Comparison of ENCODE assay signal across 27 cellular contexts in genomic region chr21:41054206-41054605, GRCh38.
"Had no signal": no experiment of that assay in that cellular context is flagged by ENCODE, and none has a peak within 500 bp of the region (broad histone marks: within the 10 kb centered on the region; RNA-seq: fewer than 3 reads in every experiment).

No MANE protein-coding gene starts in this region.

- H3K27ac Mint-ChIP-seq: endodermal cell; naive thymus-derived CD4-positive, alpha-beta T cell; nephron progenitor cell; stimulated activated effector memory CD8-positive, alpha-beta T cell treated with anti-CD3 and anti-CD28 coated beads, Interleukin-12 subunit alpha, Interleukin-12 subunit beta, amount 100 ng/mL, for 72 hours had no signal

- H3K9me3 ChIP-seq: prostate gland, thyroid gland, vagina had no signal

- H3K4me1 ChIP-seq: foreskin keratinocyte, gastroesophageal sphincter, heart left ventricle, left lung, prostate gland, right atrium auricular region, stomach, thyroid gland, vagina had no signal

- H3K27me3 ChIP-seq: dorsolateral prefrontal cortex, foreskin keratinocyte, gastroesophageal sphincter, heart left ventricle, hepatocyte, left lung, right atrium auricular region, thyroid gland, vagina had no signal

- H3K4me3 ChIP-seq: dorsolateral prefrontal cortex, gastroesophageal sphincter, heart left ventricle, hepatocyte, left lung, prostate gland, right atrium auricular region, stomach, thyroid gland, vagina had no signal

- H3K4me2 ChIP-seq: hepatocyte had no signal

- H3K27ac ChIP-seq: dorsolateral prefrontal cortex, epithelial cell of prostate, foreskin keratinocyte, gastroesophageal sphincter, heart left ventricle, hepatocyte, left lung, prostate gland, right atrium auricular region, stomach, thyroid gland, vagina had no signal

- H3K36me3 ChIP-seq: gastroesophageal sphincter, heart left ventricle, left lung, prostate gland, right atrium auricular region, stomach, thyroid gland, vagina had no signal

- H3K9me3 Mint-ChIP-seq: endodermal cell had no signal

- H2AFZ ChIP-seq: hepatocyte had no signal

- H3K4me3 Mint-ChIP-seq: endodermal cell; naive thymus-derived CD4-positive, alpha-beta T cell; nephron progenitor cell; stimulated activated effector memory CD8-positive, alpha-beta T cell treated with anti-CD3 and anti-CD28 coated beads, Interleukin-12 subunit alpha, Interleukin-12 subunit beta, amount 100 ng/mL, for 72 hours had no signal

- H3K79me2 ChIP-seq: hepatocyte had no signal

- ATAC-seq: esophagus mucosa; foreskin keratinocyte; gastroesophageal sphincter; heart left ventricle; left lung; naive thymus-derived CD4-positive, alpha-beta T cell; sciatic nerve; stimulated activated effector memory CD8-positive, alpha-beta T cell treated with anti-CD3 and anti-CD28 coated beads, Interleukin-12 subunit alpha, Interleukin-12 subunit beta, amount 100 ng/mL, for 72 hours had no signal

- H3K4me1 Mint-ChIP-seq: endodermal cell; naive thymus-derived CD4-positive, alpha-beta T cell; nephron progenitor cell; stimulated activated effector memory CD8-positive, alpha-beta T cell treated with anti-CD3 and anti-CD28 coated beads, Interleukin-12 subunit alpha, Interleukin-12 subunit beta, amount 100 ng/mL, for 72 hours had no signal

- DNase-seq: dorsolateral prefrontal cortex; effector CD8-positive, alpha-beta T cell; endodermal cell; foreskin keratinocyte; heart left ventricle; kidney; left lung; mesendoderm; midbrain; naive thymus-derived CD4-positive, alpha-beta T cell; nephron progenitor cell; nucleus accumbens; stimulated activated CD4-positive, alpha-beta T cell treated with anti-CD3 and anti-CD28 coated beads, Interleukin-2, amount 100 ng/mL, for 24 hours; stimulated activated CD4-positive, alpha-beta T cell treated with anti-CD3 and anti-CD28 coated beads, Interleukin-4, amount 100 ng/mL, for 24 hours; stimulated activated naive CD4-positive, alpha-beta T cell treated with Interleukin-2 at 50 U/mL for 16 hours; stomach; thyroid gland; trophoblast cell had no signal

- H3K36me3 Mint-ChIP-seq: stimulated activated effector memory CD8-positive, alpha-beta T cell treated with anti-CD3 and anti-CD28 coated beads, Interleukin-12 subunit alpha, Interleukin-12 subunit beta, amount 100 ng/mL, for 72 hours had no signal
